7 cellular contexts compared by ENCODE assay signal in the genomic region with DNA sequence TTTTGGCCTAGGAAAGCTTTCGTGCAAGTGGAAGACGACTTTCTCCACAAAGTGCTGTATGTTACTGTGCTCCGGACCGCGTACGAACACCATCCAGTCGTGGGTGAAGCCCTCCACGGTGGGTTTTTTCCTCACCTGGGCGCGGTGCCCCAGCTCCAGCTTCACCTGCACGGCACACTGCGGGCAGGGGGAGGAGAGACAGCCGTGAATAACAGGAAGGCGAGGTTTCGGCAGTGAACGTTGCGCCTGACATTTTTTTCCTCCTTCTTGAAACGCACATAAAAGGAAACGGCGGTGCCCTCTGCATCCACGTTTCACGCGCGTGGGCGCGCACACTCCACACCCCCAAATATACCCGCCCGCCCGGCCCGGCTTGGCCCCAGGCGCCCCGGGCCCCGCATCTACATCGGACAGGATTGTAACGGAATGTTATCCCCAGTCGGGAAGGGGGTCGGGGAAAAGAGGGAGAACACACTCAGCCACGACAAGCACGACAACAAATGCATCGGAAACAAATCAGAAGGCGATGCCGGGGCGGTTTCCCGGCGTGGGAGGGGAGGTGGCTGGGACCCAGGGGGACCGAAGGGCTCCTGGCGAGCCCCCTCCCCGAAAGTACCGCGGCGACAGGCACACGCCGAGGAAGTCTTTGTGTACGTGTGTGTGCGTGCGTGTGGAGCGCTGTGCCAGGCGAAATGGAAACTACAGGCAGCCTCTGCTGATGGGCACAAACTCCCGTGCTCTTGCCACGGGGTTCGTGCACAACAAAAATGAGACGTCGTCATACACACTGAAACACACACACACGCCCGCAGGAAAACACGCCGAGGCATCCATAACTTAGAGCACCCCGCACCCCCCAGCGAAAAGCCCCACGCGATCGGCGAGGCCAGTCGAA. TPM values are rescaled to one million over a fixed set of nuclear protein-coding genes. Genes with fewer than 3 reads are reported as not detected.
DNase-seq lines count a peak whose midpoint lies in the region; TF ChIP-seq lines count a peak whose summit lies in the region.

No MANE protein-coding gene starts in this region.

- TF ChIP-seq CTCF in ascending aorta (IDR thresholded peaks at IDR 0.05) = no peak
- no peak for TF ChIP-seq CTCF in sigmoid colon (IDR thresholded peaks at IDR 0.05)

- no peak for TF ChIP-seq EP300 in sigmoid colon (IDR thresholded peaks at IDR 0.05)

- H3K4me1 ChIP-seq in GM23248 (ENCODE audit: insufficient read depth) (peaks cover 15% of the 10 kb centered on the region), ascending aorta (peaks cover 3 to 8% of the 10 kb centered on the region in 2 donors), sigmoid colon (peaks cover 0 to 56% (median 42%) of the 10 kb centered on the region in 4 donors)

- DNase-seq in GM23248 (peak; percentile 69), T follicular helper cell (ENCODE audit: low read depth) (peak; percentile 52), ascending aorta (ENCODE audit: low spot score in 2 of 2) (peak in 1 of 2 donors; percentile 66), hypothalamus (lab: John Stamatoyannopoulos, UW) (peak in 26 of 51 donors; percentile 4 to 73 (median 34)), sigmoid colon (peak; percentile 78), SIG-M5 treated with dmso at 0.1 percent for 504 hours (lab: John Stamatoyannopoulos, UW; ENCODE audit: unreplicated experiment) (no peak), NCI-H1694 (lab: John Stamatoyannopoulos, UW) (no peak)

- H3K4me3 ChIP-seq in GM23248 (peak overlapping the region; percentile 91), ascending aorta (peak overlapping the region; percentile 89), sigmoid colon (peak overlapping the region; percentile 86 to 97 (median 92))

- H3K27me3 ChIP-seq in GM23248 (replicated peaks; ENCODE audit: insufficient read depth) = no peaks in the 10 kb centered on the region
- no peaks in the 10 kb centered on the region for H3K27me3 ChIP-seq in ascending aorta
- H3K27me3 ChIP-seq in sigmoid colon = no peaks in the 10 kb centered on the region

- H3K4me2 ChIP-seq in GM23248 (ENCODE audit: unreplicated experiment) = peak overlapping the region; percentile 91

- TF ChIP-seq POLR2A in sigmoid colon (IDR thresholded peaks at IDR 0.05) = no peak

- H3K36me3 ChIP-seq in GM23248 (ENCODE audit: low read depth) (no peaks in the 10 kb centered on the region), ascending aorta (no peaks in the 10 kb centered on the region), sigmoid colon (no peaks in the 10 kb centered on the region)

- H3K27ac ChIP-seq in GM23248 (peak overlapping the region; percentile 79), ascending aorta (peak overlapping the region; percentile 69 to 91), sigmoid colon (peak overlapping the region; percentile 93 to 95 (median 94))

- H3K9me3 ChIP-seq in GM23248 (ENCODE audit: low read depth) (no peaks in the 10 kb centered on the region), ascending aorta (no peaks in the 10 kb centered on the region), sigmoid colon (no peaks in the 10 kb centered on the region)

- H3K9ac ChIP-seq in GM23248 = peak overlapping the region; percentile 82

- H3K9me2 ChIP-seq in GM23248 (ENCODE audit: insufficient read depth) = no peaks in the 10 kb centered on the region

- peaks cover 41% of the 10 kb centered on the region for H3K79me2 ChIP-seq in GM23248 (ENCODE audit: insufficient read depth)

- WGBS in GM23248 (ENCODE audit: low coverage in 1 of 2, low lambda C conversion rate in 2 of 2, missing lambda C conversion rate in 2 of 2), 2 experiments = 1 to 2% methylated on average over 53 to 73 of the region's 74 CpGs
- 0% methylated on average over 74 of the region's 74 CpGs for WGBS in sigmoid colon, 2 donors

- H2AFZ ChIP-seq in GM23248 = peak overlapping the region; percentile 97

- in situ Hi-C loops in GM23248 (cut with MboI) = loop anchor here (10.0 kb wide), 3 partner anchors 266 to 494 kb away; no protein-coding TSS in a partner anchor

- intact Hi-C loops in ascending aorta (cut with DNase I) (loop anchor here (5.0 kb wide), 3 partner anchors 69 to 491 kb away; no protein-coding TSS in a partner anchor), sigmoid colon (cut with DNase I) (loop anchor here (5.0 to 10.0 kb wide), 5 partner anchors 69 to 694 kb away; no protein-coding TSS in a partner anchor)

- no peaks in the 10 kb centered on the region for H4K20me1 ChIP-seq in GM23248 (ENCODE audit: insufficient read depth)

- peaks cover 22% of the 10 kb centered on the region; the same call in 1 of the 2 replicates for H3F3A ChIP-seq in GM23248 (ENCODE audit: insufficient read depth)

RNA-seq across cellular contexts. Expression of a gene that starts 1.4 kb away (rescaled TPM):
- total RNA-seq in GM23248 (2014; rRNA removed; shearing (Covaris generic)) = 11.9 and 12.1 TPM in 2 replicates
- 7.1 and 7.5 TPM in 2 replicates for polyA plus RNA-seq in GM23248 (2016; fragmentation: Nextera tagmentation; extraction: Ambion mirVana)
- 16.8 TPM for total RNA-seq in ascending aorta
- total RNA-seq in sigmoid colon = 10 to 100 TPM; 19.0 to 27.1 (median 24.2) TPM
- 100 to 1,000 TPM in 2 of 3 donors, 10 to 100 TPM in 1; 24.6 to 132 (median 111) TPM for polyA plus RNA-seq in sigmoid colon

Comparison
In these comparisons a context has a peak if more than half of its experiments do, and no peak if none do; other contexts are left out.
1. DNase-seq: peak in GM23248 (single experiment), T follicular helper cell (single experiment), hypothalamus (26 of 51) and sigmoid colon (single experiment); none in SIG-M5 treated with dmso at 0.1 percent for 504 hours (single experiment) and NCI-H1694 (single experiment).
2. Peak in every context shown above with its lines, with median percentiles within 50 percentile points of each other: H3K27ac ChIP-seq and H3K4me3 ChIP-seq.